ENCODE assay signal across 1 cellular context in the genomic region with DNA sequence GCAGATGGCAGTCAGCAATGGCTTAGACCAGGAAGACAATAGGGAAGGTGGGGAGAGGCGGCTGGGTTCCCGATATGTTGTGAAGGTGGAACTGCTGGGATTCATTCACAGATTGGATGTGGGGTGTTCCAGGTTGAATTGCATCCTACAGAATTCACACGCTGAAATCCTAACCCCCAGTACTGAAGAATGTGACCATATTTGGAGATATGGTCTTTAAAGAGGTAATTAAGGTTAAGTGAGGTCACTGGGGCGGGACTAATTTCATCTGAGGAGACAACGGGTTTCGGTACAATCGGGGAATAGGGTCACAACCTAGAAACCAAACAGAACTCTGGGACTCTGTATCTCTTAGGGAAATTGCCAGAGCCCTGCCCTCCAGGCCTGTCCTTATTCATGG.
TF ChIP-seq lines count a peak whose summit lies in the region.

No MANE protein-coding gene starts in this region.

TF ChIP-seq in H1, 55 proteins besides CTCF, POLR2A, EP300 and RAD21:
- TF ChIP-seq SRF (IDR thresholded peaks at IDR 0.05; ENCODE audit: low read depth, low read length) (peak; percentile 71), EGR1 (IDR thresholded peaks at IDR 0.05; ENCODE audit: borderline replicate concordance, low read depth, low read length) (no peak)
